ENCODE assay signal across 14 cellular contexts in genomic region chr5:80837679-80838078, GRCh38.
A peak's percentile ranks its signal among the peaks of the same experiment; 100 is the strongest.
DNase-seq lines count a peak whose midpoint lies in the region; ATAC-seq and FAIRE-seq lines count a peak whose summit lies in the region.
"Had no signal": no experiment of that assay in that cellular context is flagged by ENCODE, and none has a peak within 500 bp of the region (broad histone marks: within the 10 kb centered on the region; RNA-seq: fewer than 3 reads in every experiment).

No MANE protein-coding gene starts in this region.

- ATAC-seq in GM21717 (IDR thresholded peaks at IDR 0.05; ENCODE audit: unreplicated experiment): peak; percentile 94
- peak; percentile 85 for ATAC-seq in HG03457 (IDR thresholded peaks at IDR 0.05; ENCODE audit: unreplicated experiment)
- ATAC-seq in Right ventricle myocardium inferior: no peak
- ATAC-seq: left lobe of liver had no signal

- intact Hi-C loops in Right ventricle myocardium inferior (cut with DNase I): no loop called here

- DNase-seq in activated T-cell treated with anti-CD3 and anti-CD28 coated beads for 48 hours (ENCODE audit: low read depth) (peak; percentile 17), activated T-cell treated with anti-CD3 and anti-CD28 coated beads for 4 hours (no peak), Right ventricle myocardium inferior (ENCODE audit: missing footprints) (no peak), frontal cortex (ENCODE audit: low spot score in 2 of 2) (no peak), SHP77 treated with DMSO at 0.1 percent for 48 hours (lab: John Stamatoyannopoulos, UW) (no peak)
- peak; percentile 19 to 28 for DNase-seq in stimulated activated CD8-positive, alpha-beta memory T cell treated with anti-CD3 and anti-CD28 coated beads, Interleukin-7, amount 100 ng/mL, for 48 hours (ENCODE audit: extremely low read depth in 1 of 2, low read depth in 1 of 2)
- DNase-seq: erythroblast, MG63, right lobe of liver, Right ventricle myocardium superior, substantia nigra had no signal

- FAIRE-seq in frontal cortex (lab: Jason Lieb, UNC): no peak

Comparison
In these comparisons a context has a peak if more than half of its experiments do, and no peak if none do; other contexts are left out.
1. DNase-seq: peak in activated T-cell treated with anti-CD3 and anti-CD28 coated beads for 48 hours (single experiment) and stimulated activated CD8-positive, alpha-beta memory T cell treated with anti-CD3 and anti-CD28 coated beads, Interleukin-7, amount 100 ng/mL, for 48 hours (2 of 2); none in activated T-cell treated with anti-CD3 and anti-CD28 coated beads for 4 hours (single experiment), Right ventricle myocardium inferior (single experiment), frontal cortex (0 of 2) and SHP77 treated with DMSO at 0.1 percent for 48 hours (single experiment).